In genomic region chr2:2096803-2097464, GRCh38 we compare ENCODE assay signal across 35 cellular contexts.
"Had no signal": no experiment of that assay in that cellular context is flagged by ENCODE, and none has a peak within 500 bp of the region (broad histone marks: within the 10 kb centered on the region; RNA-seq: fewer than 3 reads in every experiment).

No MANE protein-coding gene starts in this region.

- H3K4me1 ChIP-seq: ascending aorta had no signal

- H3K27ac ChIP-seq: ascending aorta, cardiac muscle cell, VCaP had no signal

- H3K4me3 ChIP-seq: ascending aorta, cardiac muscle cell had no signal

- H3K36me3 Mint-ChIP-seq: activated CD4-positive, alpha-beta memory T cell treated with anti-CD3 and anti-CD28 coated beads for 36 hours; activated CD8-positive, alpha-beta memory T cell treated with anti-CD3 and anti-CD28 coated beads, Interleukin-2, amount 10 ng/mL, durations not matched to agents 7 days and 5 days; activated naive CD4-positive, alpha-beta T cell treated with anti-CD3 and anti-CD28 coated beads, Interleukin-2, amount 10 ng/mL, durations not matched to agents 7 days and 5 days; activated naive CD4-positive, alpha-beta T cell treated with anti-CD3 and anti-CD28 coated beads, Interleukin-2, amount 50 U/mL, for 24 hours; activated naive CD8-positive, alpha-beta T cell; activated naive CD8-positive, alpha-beta T cell treated with anti-CD3 and anti-CD28 coated beads, Interleukin-2, amount 10 ng/mL, durations not matched to agents 7 days and 5 days had no signal

- H3K27ac Mint-ChIP-seq: activated B cell treated with CpG ODN at 0.5 μM for 24 hours; activated CD4-positive, alpha-beta memory T cell treated with anti-CD3 and anti-CD28 coated beads for 36 hours; activated CD4-positive, alpha-beta T cell treated with anti-CD3 and anti-CD28 coated beads, Interleukin-2, amount 10 ng/mL, durations not matched to agents 24 days and 14 days; activated CD8-positive, alpha-beta memory T cell treated with anti-CD3 and anti-CD28 coated beads, Interleukin-2, amount 10 ng/mL, durations not matched to agents 7 days and 5 days; activated CD8-positive, alpha-beta T cell treated with anti-CD3 and anti-CD28 coated beads for 36 hours; activated naive CD4-positive, alpha-beta T cell treated with anti-CD3 and anti-CD28 coated beads, Interleukin-2, amount 10 ng/mL, durations not matched to agents 7 days and 5 days; activated naive CD4-positive, alpha-beta T cell treated with anti-CD3 and anti-CD28 coated beads, Interleukin-2, amount 50 U/mL, for 24 hours; activated naive CD8-positive, alpha-beta T cell; activated naive CD8-positive, alpha-beta T cell treated with anti-CD3 and anti-CD28 coated beads, Interleukin-2, amount 10 ng/mL, durations not matched to agents 7 days and 5 days; activated naive CD8-positive, alpha-beta T cell treated with anti-CD3 and anti-CD28 coated beads, Interleukin-2, amount 50 U/mL, for 24 hours; activated T-cell treated with anti-CD3 and anti-CD28 coated beads, Interleukin-2, amount 50 U/mL, for 24 hours; activated T-helper 2 cell treated with anti-CD3 and anti-CD28 coated beads, Interferon-gamma antibody, Interleukin-2, Interleukin-4, amounts not matched to agents 10 μg/mL and 5 μg/mL and 100 μg/mL, durations not matched to agents 14 hours and 24 hours and 36 hours; T-helper 1 cell treated with Interleukin-12 subunit alpha and Interleukin-12 subunit beta and Interleukin-4 antibody, amounts not matched to agents 30 μg/mL and 1 μg/mL, for 36 hours; T-helper 2 cell treated with Interferon-gamma antibody and Interleukin-4, amounts not matched to agents 5 μg/mL and 100 μg/mL, for 36 hours had no signal

- H3K27me3 ChIP-seq: ascending aorta, cardiac muscle cell had no signal

- H3K9me3 Mint-ChIP-seq: activated CD8-positive, alpha-beta T cell treated with anti-CD3 and anti-CD28 coated beads for 36 hours; activated naive CD4-positive, alpha-beta T cell treated with anti-CD3 and anti-CD28 coated beads, Interleukin-2, amount 50 U/mL, for 24 hours; activated T-cell treated with anti-CD3 and anti-CD28 coated beads, Interleukin-2, amount 50 U/mL, for 24 hours; activated T-helper 2 cell treated with anti-CD3 and anti-CD28 coated beads, Interferon-gamma antibody, Interleukin-2, Interleukin-4, amounts not matched to agents 10 μg/mL and 5 μg/mL and 100 μg/mL, durations not matched to agents 14 hours and 24 hours and 36 hours; T-helper 1 cell treated with Interleukin-12 subunit alpha and Interleukin-12 subunit beta and Interleukin-4 antibody, amounts not matched to agents 30 μg/mL and 1 μg/mL, for 36 hours; T-helper 2 cell treated with Interferon-gamma antibody and Interleukin-4, amounts not matched to agents 5 μg/mL and 100 μg/mL, for 36 hours had no signal

- H3K4me1 Mint-ChIP-seq: activated B cell treated with CpG ODN at 0.5 μM for 24 hours; activated CD4-positive, alpha-beta T cell treated with anti-CD3 and anti-CD28 coated beads, Interleukin-2, amount 10 ng/mL, durations not matched to agents 24 days and 14 days; activated CD8-positive, alpha-beta memory T cell treated with anti-CD3 and anti-CD28 coated beads, Interleukin-2, amount 10 ng/mL, durations not matched to agents 7 days and 5 days; activated naive CD4-positive, alpha-beta T cell treated with anti-CD3 and anti-CD28 coated beads, Interleukin-2, amount 10 ng/mL, durations not matched to agents 7 days and 5 days; activated naive CD4-positive, alpha-beta T cell treated with anti-CD3 and anti-CD28 coated beads, Interleukin-2, amount 50 U/mL, for 24 hours; activated naive CD8-positive, alpha-beta T cell treated with anti-CD3 and anti-CD28 coated beads, Interleukin-2, amount 10 ng/mL, durations not matched to agents 7 days and 5 days; activated naive CD8-positive, alpha-beta T cell treated with anti-CD3 and anti-CD28 coated beads, Interleukin-2, amount 50 U/mL, for 24 hours; central memory CD8-positive, alpha-beta T cell had no signal

- DNase-seq: activated B cell treated with CpG ODN at 0.5 μM for 24 hours; activated CD4-positive, alpha-beta memory T cell treated with anti-CD3 and anti-CD28 coated beads for 36 hours; activated CD4-positive, alpha-beta T cell treated with anti-CD3 and anti-CD28 coated beads for 4 hours; activated CD4-positive, alpha-beta T cell treated with anti-CD3 and anti-CD28 coated beads, Interleukin-2, amount 10 ng/mL, durations not matched to agents 24 days and 14 days; activated CD4-positive, alpha-beta T cell treated with anti-CD3 and anti-CD28 coated beads, Interleukin-2, amount 50 U/mL, for 1 hour; activated CD4-positive, alpha-beta T cell treated with anti-CD3 and anti-CD28 coated beads, Interleukin-2, amount 50 U/mL, for 4 hours; activated CD4-positive, CD25-positive, alpha-beta regulatory T cell treated with anti-CD3 and anti-CD28 coated beads, Interleukin-2, amount 50 U/mL, for 72 hours; activated CD8-positive, alpha-beta memory T cell treated with anti-CD3 and anti-CD28 coated beads, Interleukin-2, amount 10 ng/mL, durations not matched to agents 7 days and 5 days; activated CD8-positive, alpha-beta memory T cell treated with anti-CD3 and anti-CD28 coated beads, Interleukin-2, amount 50 U/mL, for 48 hours; activated CD8-positive, alpha-beta T cell treated with anti-CD3 and anti-CD28 coated beads for 36 hours; activated effector memory CD4-positive, alpha-beta T cell treated with Interleukin-2 at 50 U/mL for 16 hours; activated gamma-delta T cell; activated naive CD4-positive, alpha-beta T cell treated with anti-CD3 and anti-CD28 coated beads, Interleukin-2, amount 10 ng/mL, durations not matched to agents 7 days and 5 days; activated naive CD4-positive, alpha-beta T cell treated with Interleukin-2 at 50 U/mL for 16 hours; activated naive CD8-positive, alpha-beta T cell treated with anti-CD3 and anti-CD28 coated beads, Interleukin-2, amount 10 ng/mL, durations not matched to agents 7 days and 5 days; activated naive CD8-positive, alpha-beta T cell treated with anti-CD3 and anti-CD28 coated beads, Interleukin-2, amount 50 U/mL, for 24 hours; activated T-cell treated with anti-CD3 and anti-CD28 coated beads, Interleukin-2, amount 50 U/mL, for 24 hours; activated T-cell treated with anti-CD3 and anti-CD28 coated beads, Interleukin-2, amount 50 U/mL, for 48 hours; amygdala; anterior cingulate cortex; caudate nucleus; cerebellar nuclear complex; T-helper 1 cell; T-helper 2 cell; T-helper 9 cell had no signal

- H3K4me3 Mint-ChIP-seq: activated B cell treated with CpG ODN at 0.5 μM for 24 hours; activated CD4-positive, alpha-beta memory T cell treated with anti-CD3 and anti-CD28 coated beads for 36 hours; activated CD4-positive, alpha-beta T cell treated with anti-CD3 and anti-CD28 coated beads, Interleukin-2, amount 10 ng/mL, durations not matched to agents 24 days and 14 days; activated CD8-positive, alpha-beta memory T cell treated with anti-CD3 and anti-CD28 coated beads, Interleukin-2, amount 10 ng/mL, durations not matched to agents 7 days and 5 days; activated CD8-positive, alpha-beta T cell treated with anti-CD3 and anti-CD28 coated beads for 36 hours; activated naive CD4-positive, alpha-beta T cell treated with anti-CD3 and anti-CD28 coated beads, Interleukin-2, amount 10 ng/mL, durations not matched to agents 7 days and 5 days; activated naive CD4-positive, alpha-beta T cell treated with anti-CD3 and anti-CD28 coated beads, Interleukin-2, amount 50 U/mL, for 24 hours; activated naive CD8-positive, alpha-beta T cell; activated naive CD8-positive, alpha-beta T cell treated with anti-CD3 and anti-CD28 coated beads, Interleukin-2, amount 10 ng/mL, durations not matched to agents 7 days and 5 days; activated naive CD8-positive, alpha-beta T cell treated with anti-CD3 and anti-CD28 coated beads, Interleukin-2, amount 50 U/mL, for 24 hours; activated T-cell treated with anti-CD3 and anti-CD28 coated beads, Interleukin-2, amount 50 U/mL, for 24 hours; brain; central memory CD8-positive, alpha-beta T cell; T-helper 1 cell treated with Interleukin-12 subunit alpha and Interleukin-12 subunit beta and Interleukin-4 antibody, amounts not matched to agents 30 μg/mL and 1 μg/mL, for 36 hours; T-helper 2 cell treated with Interferon-gamma antibody and Interleukin-4, amounts not matched to agents 5 μg/mL and 100 μg/mL, for 36 hours had no signal

- H3K27me3 Mint-ChIP-seq: activated CD4-positive, alpha-beta T cell treated with anti-CD3 and anti-CD28 coated beads, Interleukin-2, amount 10 ng/mL, durations not matched to agents 24 days and 14 days; activated CD8-positive, alpha-beta memory T cell treated with anti-CD3 and anti-CD28 coated beads, Interleukin-2, amount 10 ng/mL, durations not matched to agents 7 days and 5 days; activated naive CD4-positive, alpha-beta T cell treated with anti-CD3 and anti-CD28 coated beads, Interleukin-2, amount 50 U/mL, for 24 hours; activated naive CD8-positive, alpha-beta T cell; activated naive CD8-positive, alpha-beta T cell treated with anti-CD3 and anti-CD28 coated beads, Interleukin-2, amount 10 ng/mL, durations not matched to agents 7 days and 5 days; central memory CD8-positive, alpha-beta T cell had no signal

- ATAC-seq: activated CD8-positive, alpha-beta memory T cell treated with anti-CD3 and anti-CD28 coated beads, Interleukin-2, amount 10 ng/mL, durations not matched to agents 7 days and 5 days; activated CD8-positive, alpha-beta T cell treated with anti-CD3 and anti-CD28 coated beads for 36 hours; activated naive CD8-positive, alpha-beta T cell treated with anti-CD3 and anti-CD28 coated beads, Interleukin-2, amount 50 U/mL, for 24 hours had no signal

- H3K9me3 ChIP-seq: ascending aorta had no signal

- H3K36me3 ChIP-seq: ascending aorta, cardiac muscle cell had no signal
